ENCODE assay signal across 26 cellular contexts in the genomic region with DNA sequence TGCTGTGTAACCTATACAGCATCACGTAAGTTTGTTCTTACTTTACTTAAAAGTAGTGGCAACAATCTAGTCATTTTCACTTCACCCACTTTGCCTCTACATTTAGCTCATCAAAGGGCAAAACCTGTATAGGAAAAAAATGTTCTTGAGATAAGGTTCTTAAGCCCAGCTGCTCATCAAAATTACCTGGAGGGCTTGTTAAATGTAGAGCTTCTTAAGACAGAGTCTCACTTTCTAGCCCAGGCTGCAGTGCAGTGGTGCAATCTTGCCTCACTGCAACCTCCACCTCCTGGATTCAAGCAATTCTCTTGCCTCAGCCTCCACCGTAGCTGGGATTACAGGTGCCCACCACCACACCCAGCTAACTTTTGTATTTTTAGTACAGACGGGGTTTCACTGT. TPM values are rescaled to one million over a fixed set of nuclear protein-coding genes. Genes with fewer than 3 reads are reported as not detected.
DNase-seq lines count a peak whose midpoint lies in the region; ATAC-seq, FAIRE-seq and TF ChIP-seq lines count a peak whose summit lies in the region.
"Had no signal": no experiment of that assay in that cellular context is flagged by ENCODE, and none has a peak within 500 bp of the region (broad histone marks: within the 10 kb centered on the region; RNA-seq: fewer than 3 reads in every experiment).

No MANE protein-coding gene starts in this region.

- H2BK120ac ChIP-seq in trophoblast cell (ENCODE audit: insufficient read depth, low read length, poor library complexity): peak overlapping the region; percentile 87

- H3K9ac ChIP-seq in HepG2 (ENCODE audit: insufficient read depth, low read depth, low read length) (no peak overlapping the region), endodermal cell (ENCODE audit: extremely low read depth, low read length, poor library complexity, severe bottlenecking) (no peak overlapping the region), trophoblast cell (ENCODE audit: low read length) (no peak overlapping the region)
- H3K9ac ChIP-seq: BLaER1 had no signal

- no peak overlapping the region for H3K18ac ChIP-seq in trophoblast cell (ENCODE audit: low read length)

- peak overlapping the region; percentile 70 for H4K91ac ChIP-seq in trophoblast cell (ENCODE audit: low read depth, low read length)

- POLR2A ChIA-PET in HepG2 (lab: Yijun Ruan, JAX): no interaction called here

- TF ChIP-seq CTCF in HepG2 (CRISPR knock-in tag; IDR thresholded peaks at IDR 0.05) (no peak), right lobe of liver (IDR thresholded peaks at IDR 0.05) (no peak), endodermal cell (conservative IDR thresholded peaks at IDR 0.05) (no peak)

- H3K23ac ChIP-seq in trophoblast cell (ENCODE audit: low read length): no peak overlapping the region

- H3K4me3 ChIP-seq in HepG2 (replicated peaks in 1 of 3; ENCODE audit: insufficient read depth in 1 of 3, low read depth in 2 of 3, low read length in 3 of 3) (no peak overlapping the region), right lobe of liver (no peak overlapping the region), endodermal cell (ENCODE audit: low read length) (no peak overlapping the region), trophoblast cell (ENCODE audit: low read depth, low read length) (no peak overlapping the region)
- H3K4me3 ChIP-seq: BLaER1, GM12878 had no signal

- no peak overlapping the region for H3K4me3 Mint-ChIP-seq in endodermal cell
- H3K4me3 Mint-ChIP-seq: CD14-positive monocyte; CD4-positive, alpha-beta memory T cell; CD8-positive, alpha-beta memory T cell had no signal

- no peaks in the 10 kb centered on the region for H3K4me1 Mint-ChIP-seq in endodermal cell

- FAIRE-seq in HepG2 (lab: Jason Lieb, UNC): no peak
- FAIRE-seq: GM12878, GM12892, GM18507 had no signal

- H3K27ac ChIP-seq in HepG2 (ENCODE audit: extremely low read length, insufficient read depth, low read length) (no peak overlapping the region), right lobe of liver (no peak overlapping the region), endodermal cell (ENCODE audit: low read depth, low read length) (no peak overlapping the region), trophoblast cell (ENCODE audit: low read depth, low read length) (no peak overlapping the region)
- H3K27ac ChIP-seq: 22Rv1, BLaER1 had no signal

- CTCF ChIA-PET in HepG2 (lab: Yijun Ruan, JAX; ENCODE audit: low intra/inter-chr PET ratio, low total read pairs): no interaction called here

- TF ChIP-seq POLR2A in HepG2 (IDR thresholded peaks at IDR 0.05; ENCODE audit: insufficient read depth in 1 of 2, low read depth in 2 of 2, low read length in 2 of 2) (no peak), right lobe of liver (IDR thresholded peaks at IDR 0.05) (no peak)

- no TSS peak for BruUV-seq in HepG2 (replicated peaks; lab: Mats Ljungman, UMichigan)

- H4K8ac ChIP-seq in trophoblast cell (ENCODE audit: low read depth, low read length): no peak overlapping the region

- H4K20me1 ChIP-seq in HepG2 (ENCODE audit: insufficient read depth, low read length): no peaks in the 10 kb centered on the region

- H3K4me2 ChIP-seq in HepG2 (ENCODE audit: low read depth, low read length): no peak overlapping the region
- H3K4me2 ChIP-seq in trophoblast cell (ENCODE audit: low read length): no peak overlapping the region
- H3K4me2 ChIP-seq: BLaER1 had no signal

- H3K4me1 ChIP-seq in HepG2 (ENCODE audit: insufficient read depth, low read length) (peaks cover 48% of the 10 kb centered on the region), right lobe of liver (no peaks in the 10 kb centered on the region), endodermal cell (ENCODE audit: control insufficient read depth, insufficient read depth, low read length) (no peaks in the 10 kb centered on the region), trophoblast cell (ENCODE audit: control insufficient read depth in 1 of 2, insufficient read depth in 2 of 2, low read length in 2 of 2) (peaks cover 25 to 31% of the 10 kb centered on the region in 2 experiments)
- H3K4me1 ChIP-seq: BE2C had no signal

- H3K79me2 ChIP-seq in HepG2 (ENCODE audit: insufficient read depth, low read length): no peaks in the 10 kb centered on the region
- peaks cover 8% of the 10 kb centered on the region for H3K79me2 ChIP-seq in trophoblast cell (ENCODE audit: control insufficient read depth, insufficient read depth, low read length, poor library complexity)

- TF ChIP-seq RAD21 in HepG2 (CRISPR knock-in tag; IDR thresholded peaks at IDR 0.05): no peak

- H3K27me3 Mint-ChIP-seq in endodermal cell (ENCODE audit: insufficient read depth): no peaks in the 10 kb centered on the region

- peak overlapping the region; percentile 73 for H2BK12ac ChIP-seq in trophoblast cell (ENCODE audit: low read length)

- WGBS in HepG2 (ENCODE audit: low lambda C conversion rate): 82% methylated on average over 3 of the region's 3 CpGs
- WGBS in right lobe of liver (ENCODE audit: insufficient coverage, low coverage, low lambda C conversion rate, missing lambda C conversion rate): 90% methylated on average over 3 of the region's 3 CpGs
- WGBS in endodermal cell (ENCODE audit: insufficient coverage in 1 of 2, insufficient read length in 1 of 2), 2 experiments: 84 to 87% methylated on average over 2 of the region's 3 CpGs
- WGBS in trophoblast cell (ENCODE audit: extremely low coverage, insufficient coverage, insufficient read length): no CpG with 5 or more reads among the region's 3 CpGs

- peaks cover 34% of the 10 kb centered on the region for H3K79me1 ChIP-seq in trophoblast cell (ENCODE audit: low read length)

- no peak overlapping the region for H4K12ac ChIP-seq in trophoblast cell (ENCODE audit: low read depth, low read length)

- no peak overlapping the region for H2BK5ac ChIP-seq in trophoblast cell (ENCODE audit: low read depth, low read length, poor library complexity)

- H2AK5ac ChIP-seq in trophoblast cell (ENCODE audit: low read length): no peak overlapping the region

- H2AFZ ChIP-seq in HepG2 (ENCODE audit: low read length): no peak overlapping the region
- no peak overlapping the region for H2AFZ ChIP-seq in trophoblast cell (ENCODE audit: insufficient read depth, low read length, poor library complexity)

- H3K9me3 ChIP-seq in HepG2 (ENCODE audit: low read length): no peaks in the 10 kb centered on the region
- H3K9me3 ChIP-seq in right lobe of liver: no peaks in the 10 kb centered on the region
- no peaks in the 10 kb centered on the region for H3K9me3 ChIP-seq in endodermal cell (ENCODE audit: control insufficient read depth, low read length)
- no peaks in the 10 kb centered on the region for H3K9me3 ChIP-seq in trophoblast cell (ENCODE audit: insufficient read depth, low read depth, low read length)
- H3K9me3 ChIP-seq: BE2C, BLaER1 had no signal

- no peak overlapping the region for H3K4ac ChIP-seq in trophoblast cell (ENCODE audit: low read depth, low read length)

- H3K27ac Mint-ChIP-seq in endodermal cell: no peak overlapping the region
- H3K27ac Mint-ChIP-seq: CD14-positive monocyte; CD4-positive, alpha-beta memory T cell; CD4-positive, CD25-positive, alpha-beta regulatory T cell had no signal

- no peaks in the 10 kb centered on the region for H3K36me3 Mint-ChIP-seq in endodermal cell (ENCODE audit: low read depth)
- H3K36me3 Mint-ChIP-seq: CD14-positive monocyte; CD4-positive, alpha-beta memory T cell; CD4-positive, CD25-positive, alpha-beta regulatory T cell; CD8-positive, alpha-beta memory T cell had no signal

- peak overlapping the region; percentile 29 for H3K14ac ChIP-seq in trophoblast cell (ENCODE audit: low read length)

- no peak for ATAC-seq in HepG2
- no peak for ATAC-seq in right lobe of liver
- no peak for ATAC-seq in Right ventricle myocardium superior (ENCODE audit: poor library complexity)
- no peak for ATAC-seq in esophagus mucosa
- ATAC-seq: GM12878 had no signal

- TF ChIP-seq EP300 in HepG2 (IDR thresholded peaks at IDR 0.05; ENCODE audit: low read depth in 2 of 2, low read length in 2 of 2) (no peak), HepG2 (CRISPR knock-in tag; IDR thresholded peaks at IDR 0.05; ENCODE audit: borderline replicate concordance) (no peak)

- DNase-seq in HepG2 (ENCODE audit: low spot score) (no peak), right lobe of liver (no peak), endodermal cell (peak; percentile 23), trophoblast cell (peak; percentile 72 to 92), Right ventricle myocardium superior (no peak)
- DNase-seq: ACHN; BE2C; C1 segment of cervical spinal cord; CD4-positive, alpha-beta memory T cell; CD4-positive, CD25-positive, alpha-beta regulatory T cell; CD8-positive, alpha-beta memory T cell; COR-L47; DMS 273 treated with DMSO at 0.1 percent for 48 hours; DMS153; DMS53; DMS79; DND-41; EL; GDM1 had no signal

- intact Hi-C loops in HepG2 (cut with micrococcal nuclease; ENCODE audit: unreplicated experiment) (no loop called here), right lobe of liver (cut with DNase I) (no loop called here), Right ventricle myocardium superior (cut with DNase I) (no loop called here)

- in situ Hi-C loops in HepG2 (cut with HindIII; ENCODE audit: extremely low pct_ligation_motif_present, low pct_unique_long_range_greater_than_20kb): no loop called here

- H3K36me3 ChIP-seq in HepG2 (replicated peaks in 1 of 2; ENCODE audit: control insufficient read depth in 1 of 2, insufficient read depth in 2 of 2, low read length in 2 of 2) (no peaks in the 10 kb centered on the region), right lobe of liver (no peaks in the 10 kb centered on the region), endodermal cell (ENCODE audit: control insufficient read depth, insufficient read depth, low read length) (no peaks in the 10 kb centered on the region), trophoblast cell (ENCODE audit: control insufficient read depth in 1 of 2, insufficient read depth in 2 of 2, low read length in 2 of 2) (no peaks in the 10 kb centered on the region)
- H3K36me3 ChIP-seq: BE2C, BLaER1 had no signal

- H3K9me3 Mint-ChIP-seq in endodermal cell: no peaks in the 10 kb centered on the region
- H3K9me3 Mint-ChIP-seq: CD14-positive monocyte had no signal

- H3K27me3 ChIP-seq in HepG2 (ENCODE audit: control insufficient read depth in 1 of 2, insufficient read depth in 2 of 2, low read length in 2 of 2) (no peaks in the 10 kb centered on the region), right lobe of liver (no peaks in the 10 kb centered on the region), endodermal cell (ENCODE audit: control insufficient read depth, insufficient read depth, low read length, poor library complexity, severe bottlenecking) (no peaks in the 10 kb centered on the region), trophoblast cell (ENCODE audit: insufficient read depth, low read length) (no peaks in the 10 kb centered on the region)
- H3K27me3 ChIP-seq: BE2C had no signal

RNA-seq across cellular contexts. Expression of gene TMEM97, which starts 38.2 kb away (rescaled TPM):
- total RNA-seq in HepG2 (2016; rRNA removed; fragmentation: Illumina TruSeq; extraction: Trizol) (111 and 137 TPM in 2 replicates), right lobe of liver (10 to 100 TPM; 20.0 to 84.0 (median 44.2) TPM), endodermal cell (10 to 100 TPM; 72.1 to 80.7 TPM), Right ventricle myocardium superior (2.0 TPM), esophagus mucosa (28.4 TPM)
- total RNA-seq in HepG2 (2016; cell fraction: cytosol; rRNA removed; fragmentation: Illumina TruSeq; extraction: Trizol; ENCODE audit: low read depth): 41.1 and 45.0 TPM in 2 replicates
- total RNA-seq in HepG2 (2016; cell fraction: insoluble cytoplasmic fraction; rRNA removed; fragmentation: Illumina TruSeq; extraction: Trizol): 112 and 128 TPM in 2 replicates
- total RNA-seq in HepG2 (2016; cell fraction: membrane; rRNA removed; fragmentation: Illumina TruSeq; extraction: Trizol): 135 and 146 TPM in 2 replicates
- 77.2 and 97.2 TPM in 2 replicates for total RNA-seq in HepG2 (2016; cell fraction: nucleus; rRNA removed; fragmentation: Illumina TruSeq; extraction: Trizol)
- polyA plus RNA-seq in HepG2 (2011; rRNA removed): 51.5 and 69.6 TPM in 2 replicates
- polyA plus RNA-seq in HepG2 (2011; cell fraction: cytosol; rRNA removed): 33.3 and 54.1 TPM in 2 replicates
- 8.5 and 10.8 TPM in 2 replicates for polyA plus RNA-seq in HepG2 (2011; cell fraction: nucleus; rRNA removed)
- polyA plus RNA-seq in HepG2 (2012): 77.6 and 101 TPM in 2 replicates
- polyA plus RNA-seq in HepG2 (2016; cell fraction: cytosol; fragmentation: Illumina TruSeq; extraction: Trizol; ENCODE audit: low read depth): 47.9 and 49.9 TPM in 2 replicates
- polyA plus RNA-seq in HepG2 (2016; cell fraction: insoluble cytoplasmic fraction; fragmentation: Illumina TruSeq; extraction: Trizol; ENCODE audit: low read depth): 138 and 141 TPM in 2 replicates
- 128 and 149 TPM in 2 replicates for polyA plus RNA-seq in HepG2 (2016; cell fraction: membrane; fragmentation: Illumina TruSeq; extraction: Trizol; ENCODE audit: low read depth)
- polyA plus RNA-seq in HepG2 (2016; cell fraction: nucleus; fragmentation: Illumina TruSeq; extraction: Trizol; ENCODE audit: insufficient read depth, low read depth): 144 and 149 TPM in 2 replicates
- polyA minus RNA-seq in HepG2 (2011; rRNA and poly(A)+ RNA removed; ENCODE audit: low replicate concordance): 95.5 and 159 TPM in 2 replicates
- polyA minus RNA-seq in HepG2 (2011; cell fraction: cytosol; rRNA and poly(A)+ RNA removed): 39.8 and 45.1 TPM in 2 replicates
- polyA minus RNA-seq in HepG2 (2011; cell fraction: nucleus; rRNA and poly(A)+ RNA removed): 13.3 and 17.7 TPM in 2 replicates
- 137 TPM for polyA plus RNA-seq in endodermal cell (2013, experiment 1 of 2)
- 133 TPM for polyA plus RNA-seq in endodermal cell (2013, experiment 2 of 2)
- 334 and 337 TPM in 2 replicates for polyA plus RNA-seq in trophoblast cell (2013)

RNA-seq across cellular contexts. Expression of gene IFT20, which starts 54.4 kb away (rescaled TPM):
- total RNA-seq in HepG2 (2016; rRNA removed; fragmentation: Illumina TruSeq; extraction: Trizol) (23.4 and 28.0 TPM in 2 replicates), right lobe of liver (10 to 100 TPM; 20.6 to 29.6 (median 26.1) TPM), endodermal cell (10 to 100 TPM; 28.9 to 34.3 TPM), Right ventricle myocardium superior (11.2 TPM), esophagus mucosa (14.0 TPM)
- 49.6 and 59.0 TPM in 2 replicates for total RNA-seq in HepG2 (2016; cell fraction: cytosol; rRNA removed; fragmentation: Illumina TruSeq; extraction: Trizol; ENCODE audit: low read depth)
- total RNA-seq in HepG2 (2016; cell fraction: insoluble cytoplasmic fraction; rRNA removed; fragmentation: Illumina TruSeq; extraction: Trizol): 22.8 and 29.8 TPM in 2 replicates
- 51.8 and 54.0 TPM in 2 replicates for total RNA-seq in HepG2 (2016; cell fraction: membrane; rRNA removed; fragmentation: Illumina TruSeq; extraction: Trizol)
- 22.4 and 24.3 TPM in 2 replicates for total RNA-seq in HepG2 (2016; cell fraction: nucleus; rRNA removed; fragmentation: Illumina TruSeq; extraction: Trizol)
- polyA plus RNA-seq in HepG2 (2011; rRNA removed): 33.9 and 37.8 TPM in 2 replicates
- polyA plus RNA-seq in HepG2 (2011; cell fraction: cytosol; rRNA removed): 23.5 and 23.7 TPM in 2 replicates
- 39.0 and 42.0 TPM in 2 replicates for polyA plus RNA-seq in HepG2 (2011; cell fraction: nucleus; rRNA removed)
- polyA plus RNA-seq in HepG2 (2012): 22.5 and 25.6 TPM in 2 replicates
- polyA plus RNA-seq in HepG2 (2016; cell fraction: cytosol; fragmentation: Illumina TruSeq; extraction: Trizol; ENCODE audit: low read depth): 50.1 and 61.3 TPM in 2 replicates
- 21.7 and 23.6 TPM in 2 replicates for polyA plus RNA-seq in HepG2 (2016; cell fraction: insoluble cytoplasmic fraction; fragmentation: Illumina TruSeq; extraction: Trizol; ENCODE audit: low read depth)
- 44.5 and 49.9 TPM in 2 replicates for polyA plus RNA-seq in HepG2 (2016; cell fraction: membrane; fragmentation: Illumina TruSeq; extraction: Trizol; ENCODE audit: low read depth)
- 39.5 and 42.9 TPM in 2 replicates for polyA plus RNA-seq in HepG2 (2016; cell fraction: nucleus; fragmentation: Illumina TruSeq; extraction: Trizol; ENCODE audit: insufficient read depth, low read depth)
- 13.0 and 13.9 TPM in 2 replicates for polyA minus RNA-seq in HepG2 (2011; rRNA and poly(A)+ RNA removed; ENCODE audit: low replicate concordance)
- 5.7 and 7.1 TPM in 2 replicates for polyA minus RNA-seq in HepG2 (2011; cell fraction: cytosol; rRNA and poly(A)+ RNA removed)
- polyA minus RNA-seq in HepG2 (2011; cell fraction: nucleus; rRNA and poly(A)+ RNA removed): 14.9 and 18.4 TPM in 2 replicates
- polyA plus RNA-seq in endodermal cell (2013, experiment 1 of 2): 34.4 TPM
- 35.6 TPM for polyA plus RNA-seq in endodermal cell (2013, experiment 2 of 2)
- polyA plus RNA-seq in trophoblast cell (2013): 49.1 and 51.9 TPM in 2 replicates

RNA-seq across cellular contexts. Expression of gene TNFAIP1, which starts 54.7 kb away (rescaled TPM):
- total RNA-seq in HepG2 (2016; rRNA removed; fragmentation: Illumina TruSeq; extraction: Trizol) (17.5 and 18.7 TPM in 2 replicates), right lobe of liver (10 to 100 TPM; 32.3 to 87.6 (median 38.2) TPM), endodermal cell (10 to 100 TPM; 29.9 to 36.1 TPM), Right ventricle myocardium superior (33.8 TPM), esophagus mucosa (55.8 TPM)
- total RNA-seq in HepG2 (2016; cell fraction: cytosol; rRNA removed; fragmentation: Illumina TruSeq; extraction: Trizol; ENCODE audit: low read depth): 3.0 and 3.3 TPM in 2 replicates
- total RNA-seq in HepG2 (2016; cell fraction: insoluble cytoplasmic fraction; rRNA removed; fragmentation: Illumina TruSeq; extraction: Trizol): 17.6 and 18.0 TPM in 2 replicates
- total RNA-seq in HepG2 (2016; cell fraction: membrane; rRNA removed; fragmentation: Illumina TruSeq; extraction: Trizol): 10.3 and 13.6 TPM in 2 replicates
- total RNA-seq in HepG2 (2016; cell fraction: nucleus; rRNA removed; fragmentation: Illumina TruSeq; extraction: Trizol): 10.7 and 12.2 TPM in 2 replicates
- 40.6 and 42.8 TPM in 2 replicates for polyA plus RNA-seq in HepG2 (2011; rRNA removed)
- polyA plus RNA-seq in HepG2 (2011; cell fraction: cytosol; rRNA removed): 26.7 and 28.6 TPM in 2 replicates
- 42.5 and 48.1 TPM in 2 replicates for polyA plus RNA-seq in HepG2 (2011; cell fraction: nucleus; rRNA removed)
- 16.3 and 24.4 TPM in 2 replicates for polyA plus RNA-seq in HepG2 (2012)
- polyA plus RNA-seq in HepG2 (2016; cell fraction: cytosol; fragmentation: Illumina TruSeq; extraction: Trizol; ENCODE audit: low read depth): 3.2 and 5.3 TPM in 2 replicates
- 18.4 and 21.2 TPM in 2 replicates for polyA plus RNA-seq in HepG2 (2016; cell fraction: insoluble cytoplasmic fraction; fragmentation: Illumina TruSeq; extraction: Trizol; ENCODE audit: low read depth)
- polyA plus RNA-seq in HepG2 (2016; cell fraction: membrane; fragmentation: Illumina TruSeq; extraction: Trizol; ENCODE audit: low read depth): 8.2 and 8.8 TPM in 2 replicates
- polyA plus RNA-seq in HepG2 (2016; cell fraction: nucleus; fragmentation: Illumina TruSeq; extraction: Trizol; ENCODE audit: insufficient read depth, low read depth): 17.9 and 19.3 TPM in 2 replicates
- 67.1 and 165 TPM in 2 replicates for polyA minus RNA-seq in HepG2 (2011; rRNA and poly(A)+ RNA removed; ENCODE audit: low replicate concordance)
- 30.3 and 32.2 TPM in 2 replicates for polyA minus RNA-seq in HepG2 (2011; cell fraction: cytosol; rRNA and poly(A)+ RNA removed)
- 20.6 and 26.7 TPM in 2 replicates for polyA minus RNA-seq in HepG2 (2011; cell fraction: nucleus; rRNA and poly(A)+ RNA removed)
- polyA plus RNA-seq in endodermal cell (2013, experiment 1 of 2): 29.7 TPM
- polyA plus RNA-seq in endodermal cell (2013, experiment 2 of 2): 27.6 TPM
- 64.5 and 64.8 TPM in 2 replicates for polyA plus RNA-seq in trophoblast cell (2013)

Comparison
In these comparisons a context has a peak if more than half of its experiments do, and no peak if none do; other contexts are left out.
1. DNase-seq: peak in endodermal cell (single experiment) and trophoblast cell (2 of 2); none in HepG2 (single experiment), right lobe of liver (0 of 3) and Right ventricle myocardium superior (single experiment).